In the genomic region with DNA sequence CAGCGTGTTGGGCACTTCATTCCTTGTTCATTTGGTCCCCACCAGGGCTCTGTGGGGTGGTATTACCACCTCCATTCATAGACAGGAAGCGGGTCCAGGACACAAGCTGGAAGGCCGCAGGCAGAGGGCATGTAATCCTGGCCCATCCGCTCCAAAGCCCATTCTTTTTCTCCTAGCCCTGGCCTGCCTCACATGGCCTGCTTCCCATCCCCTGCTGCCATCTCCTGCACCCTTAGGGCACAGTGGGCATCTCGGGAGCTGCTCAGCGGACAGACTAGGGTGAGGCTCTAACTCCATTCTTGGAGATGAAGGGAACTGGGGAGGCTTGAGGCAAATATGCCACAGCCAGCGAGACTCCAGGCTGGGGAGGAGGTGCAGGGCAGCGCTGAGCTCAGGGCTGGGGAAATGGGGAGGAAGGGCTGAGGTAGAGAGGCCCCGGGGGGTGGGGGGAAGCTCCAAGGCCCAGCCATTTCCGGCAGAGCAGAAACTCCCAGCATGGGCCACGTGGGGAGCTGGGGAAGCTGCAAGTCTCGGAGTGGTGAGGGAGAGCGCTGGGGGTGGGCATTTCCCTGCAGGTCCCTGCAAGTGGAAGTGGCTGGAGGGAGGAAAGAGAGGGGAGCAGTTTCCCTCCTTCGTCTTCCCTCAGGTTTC, we compare ENCODE assay signal across 1 cellular context.
TF ChIP-seq lines count a peak whose summit lies in the region.

No MANE protein-coding gene starts in this region.

TF ChIP-seq in GM12878, 131 proteins besides CTCF, POLR2A, EP300 and RAD21:
- TF ChIP-seq ETV6 (conservative IDR thresholded peaks at IDR 0.05 in 1 of 2, IDR thresholded peaks at IDR 0.05 in 1 of 2; ENCODE audit: borderline replicate concordance in 1 of 2, low read depth in 1 of 2) (0 out of 4 replicates have a peak, but pooled peaks of 1 of the 2 experiments have one; percentile 19), YY1 (IDR thresholded peaks at IDR 0.05; ENCODE audit: low read depth, low read length) (no peak), RAD51 (IDR thresholded peaks at IDR 0.05) (peak; percentile 63; the same call in 1 of the 2 replicates), CHD2 (IDR thresholded peaks at IDR 0.05; ENCODE audit: borderline replicate concordance, low read depth, low read length) (no peak), ZNF622 (IDR thresholded peaks at IDR 0.05) (no peak), BMI1 (IDR thresholded peaks at IDR 0.05; ENCODE audit: borderline replicate concordance) (no peak), NBN (IDR thresholded peaks at IDR 0.05) (no peak), DPF2 (IDR thresholded peaks at IDR 0.05) (no peak), SPI1 (IDR thresholded peaks at IDR 0.05; ENCODE audit: borderline replicate concordance, insufficient read depth, low read depth, low read length) (peak; percentile 21; the same call in 1 of the 2 replicates), FOXK2 (IDR thresholded peaks at IDR 0.05) (no peak), CREB1 (IDR thresholded peaks at IDR 0.05; ENCODE audit: low read depth) (no peak), ZNF274 (IDR thresholded peaks at IDR 0.05; ENCODE audit: insufficient read depth, insufficient read length) (no peak), EED (IDR thresholded peaks at IDR 0.05; ENCODE audit: low read depth) (peak; percentile 61; the same call in 1 of the 2 replicates), FOS (IDR thresholded peaks at IDR 0.05; ENCODE audit: borderline replicate concordance, extremely low read depth, insufficient read length) (no peak), SREBF2 (IDR thresholded peaks at IDR 0.05; ENCODE audit: low read length) (no peak)
- TF ChIP-seq, protein P1, sequence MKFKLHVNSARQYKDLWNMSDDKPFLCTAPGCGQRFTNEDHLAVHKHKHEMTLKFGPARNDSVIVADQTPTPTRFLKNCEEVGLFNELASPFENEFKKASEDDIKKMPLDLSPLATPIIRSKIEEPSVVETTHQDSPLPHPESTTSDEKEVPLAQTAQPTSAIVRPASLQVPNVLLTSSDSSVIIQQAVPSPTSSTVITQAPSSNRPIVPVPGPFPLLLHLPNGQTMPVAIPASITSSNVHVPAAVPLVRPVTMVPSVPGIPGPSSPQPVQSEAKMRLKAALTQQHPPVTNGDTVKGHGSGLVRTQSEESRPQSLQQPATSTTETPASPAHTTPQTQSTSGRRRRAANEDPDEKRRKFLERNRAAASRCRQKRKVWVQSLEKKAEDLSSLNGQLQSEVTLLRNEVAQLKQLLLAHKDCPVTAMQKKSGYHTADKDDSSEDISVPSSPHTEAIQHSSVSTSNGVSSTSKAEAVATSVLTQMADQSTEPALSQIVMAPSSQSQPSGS (IDR thresholded peaks at IDR 0.05; ENCODE audit: low read length) = no peak
- TF ChIP-seq, protein P2, sequence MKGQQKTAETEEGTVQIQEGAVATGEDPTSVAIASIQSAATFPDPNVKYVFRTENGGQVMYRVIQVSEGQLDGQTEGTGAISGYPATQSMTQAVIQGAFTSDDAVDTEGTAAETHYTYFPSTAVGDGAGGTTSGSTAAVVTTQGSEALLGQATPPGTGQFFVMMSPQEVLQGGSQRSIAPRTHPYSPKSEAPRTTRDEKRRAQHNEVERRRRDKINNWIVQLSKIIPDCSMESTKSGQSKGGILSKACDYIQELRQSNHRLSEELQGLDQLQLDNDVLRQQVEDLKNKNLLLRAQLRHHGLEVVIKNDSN (IDR thresholded peaks at IDR 0.05; ENCODE audit: borderline replicate concordance, extremely low read length, insufficient read depth, low read depth, low read length) = peak; percentile 69
- TF ChIP-seq, protein P3, sequence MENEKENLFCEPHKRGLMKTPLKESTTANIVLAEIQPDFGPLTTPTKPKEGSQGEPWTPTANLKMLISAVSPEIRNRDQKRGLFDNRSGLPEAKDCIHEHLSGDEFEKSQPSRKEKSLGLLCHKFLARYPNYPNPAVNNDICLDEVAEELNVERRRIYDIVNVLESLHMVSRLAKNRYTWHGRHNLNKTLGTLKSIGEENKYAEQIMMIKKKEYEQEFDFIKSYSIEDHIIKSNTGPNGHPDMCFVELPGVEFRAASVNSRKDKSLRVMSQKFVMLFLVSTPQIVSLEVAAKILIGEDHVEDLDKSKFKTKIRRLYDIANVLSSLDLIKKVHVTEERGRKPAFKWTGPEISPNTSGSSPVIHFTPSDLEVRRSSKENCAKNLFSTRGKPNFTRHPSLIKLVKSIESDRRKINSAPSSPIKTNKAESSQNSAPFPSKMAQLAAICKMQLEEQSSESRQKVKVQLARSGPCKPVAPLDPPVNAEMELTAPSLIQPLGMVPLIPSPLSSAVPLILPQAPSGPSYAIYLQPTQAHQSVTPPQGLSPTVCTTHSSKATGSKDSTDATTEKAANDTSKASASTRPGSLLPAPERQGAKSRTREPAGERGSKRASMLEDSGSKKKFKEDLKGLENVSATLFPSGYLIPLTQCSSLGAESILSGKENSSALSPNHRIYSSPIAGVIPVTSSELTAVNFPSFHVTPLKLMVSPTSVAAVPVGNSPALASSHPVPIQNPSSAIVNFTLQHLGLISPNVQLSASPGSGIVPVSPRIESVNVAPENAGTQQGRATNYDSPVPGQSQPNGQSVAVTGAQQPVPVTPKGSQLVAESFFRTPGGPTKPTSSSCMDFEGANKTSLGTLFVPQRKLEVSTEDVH (IDR thresholded peaks at IDR 0.05; ENCODE audit: low read depth, partially characterized antibody) = no peak
- TF ChIP-seq, protein P4, sequence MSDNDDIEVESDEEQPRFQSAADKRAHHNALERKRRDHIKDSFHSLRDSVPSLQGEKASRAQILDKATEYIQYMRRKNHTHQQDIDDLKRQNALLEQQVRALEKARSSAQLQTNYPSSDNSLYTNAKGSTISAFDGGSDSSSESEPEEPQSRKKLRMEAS (IDR thresholded peaks at IDR 0.05; ENCODE audit: low read depth, low read length) = 0 out of 2 replicates have a peak, but pooled peaks have one; percentile 15
- TF ChIP-seq, protein P5, sequence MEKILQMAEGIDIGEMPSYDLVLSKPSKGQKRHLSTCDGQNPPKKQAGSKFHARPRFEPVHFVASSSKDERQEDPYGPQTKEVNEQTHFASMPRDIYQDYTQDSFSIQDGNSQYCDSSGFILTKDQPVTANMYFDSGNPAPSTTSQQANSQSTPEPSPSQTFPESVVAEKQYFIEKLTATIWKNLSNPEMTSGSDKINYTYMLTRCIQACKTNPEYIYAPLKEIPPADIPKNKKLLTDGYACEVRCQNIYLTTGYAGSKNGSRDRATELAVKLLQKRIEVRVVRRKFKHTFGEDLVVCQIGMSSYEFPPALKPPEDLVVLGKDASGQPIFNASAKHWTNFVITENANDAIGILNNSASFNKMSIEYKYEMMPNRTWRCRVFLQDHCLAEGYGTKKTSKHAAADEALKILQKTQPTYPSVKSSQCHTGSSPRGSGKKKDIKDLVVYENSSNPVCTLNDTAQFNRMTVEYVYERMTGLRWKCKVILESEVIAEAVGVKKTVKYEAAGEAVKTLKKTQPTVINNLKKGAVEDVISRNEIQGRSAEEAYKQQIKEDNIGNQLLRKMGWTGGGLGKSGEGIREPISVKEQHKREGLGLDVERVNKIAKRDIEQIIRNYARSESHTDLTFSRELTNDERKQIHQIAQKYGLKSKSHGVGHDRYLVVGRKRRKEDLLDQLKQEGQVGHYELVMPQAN (conservative IDR thresholded peaks at IDR 0.05) = no peak
- TF ChIP-seq, protein P6, sequence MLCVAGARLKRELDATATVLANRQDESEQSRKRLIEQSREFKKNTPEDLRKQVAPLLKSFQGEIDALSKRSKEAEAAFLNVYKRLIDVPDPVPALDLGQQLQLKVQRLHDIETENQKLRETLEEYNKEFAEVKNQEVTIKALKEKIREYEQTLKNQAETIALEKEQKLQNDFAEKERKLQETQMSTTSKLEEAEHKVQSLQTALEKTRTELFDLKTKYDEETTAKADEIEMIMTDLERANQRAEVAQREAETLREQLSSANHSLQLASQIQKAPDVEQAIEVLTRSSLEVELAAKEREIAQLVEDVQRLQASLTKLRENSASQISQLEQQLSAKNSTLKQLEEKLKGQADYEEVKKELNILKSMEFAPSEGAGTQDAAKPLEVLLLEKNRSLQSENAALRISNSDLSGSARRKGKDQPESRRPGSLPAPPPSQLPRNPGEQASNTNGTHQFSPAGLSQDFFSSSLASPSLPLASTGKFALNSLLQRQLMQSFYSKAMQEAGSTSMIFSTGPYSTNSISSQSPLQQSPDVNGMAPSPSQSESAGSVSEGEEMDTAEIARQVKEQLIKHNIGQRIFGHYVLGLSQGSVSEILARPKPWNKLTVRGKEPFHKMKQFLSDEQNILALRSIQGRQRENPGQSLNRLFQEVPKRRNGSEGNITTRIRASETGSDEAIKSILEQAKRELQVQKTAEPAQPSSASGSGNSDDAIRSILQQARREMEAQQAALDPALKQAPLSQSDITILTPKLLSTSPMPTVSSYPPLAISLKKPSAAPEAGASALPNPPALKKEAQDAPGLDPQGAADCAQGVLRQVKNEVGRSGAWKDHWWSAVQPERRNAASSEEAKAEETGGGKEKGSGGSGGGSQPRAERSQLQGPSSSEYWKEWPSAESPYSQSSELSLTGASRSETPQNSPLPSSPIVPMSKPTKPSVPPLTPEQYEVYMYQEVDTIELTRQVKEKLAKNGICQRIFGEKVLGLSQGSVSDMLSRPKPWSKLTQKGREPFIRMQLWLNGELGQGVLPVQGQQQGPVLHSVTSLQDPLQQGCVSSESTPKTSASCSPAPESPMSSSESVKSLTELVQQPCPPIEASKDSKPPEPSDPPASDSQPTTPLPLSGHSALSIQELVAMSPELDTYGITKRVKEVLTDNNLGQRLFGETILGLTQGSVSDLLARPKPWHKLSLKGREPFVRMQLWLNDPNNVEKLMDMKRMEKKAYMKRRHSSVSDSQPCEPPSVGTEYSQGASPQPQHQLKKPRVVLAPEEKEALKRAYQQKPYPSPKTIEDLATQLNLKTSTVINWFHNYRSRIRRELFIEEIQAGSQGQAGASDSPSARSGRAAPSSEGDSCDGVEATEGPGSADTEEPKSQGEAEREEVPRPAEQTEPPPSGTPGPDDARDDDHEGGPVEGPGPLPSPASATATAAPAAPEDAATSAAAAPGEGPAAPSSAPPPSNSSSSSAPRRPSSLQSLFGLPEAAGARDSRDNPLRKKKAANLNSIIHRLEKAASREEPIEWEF (IDR thresholded peaks at IDR 0.05; ENCODE audit: insufficient replicate concordance, low read depth, low read length) = no peak
